In the genomic region with DNA sequence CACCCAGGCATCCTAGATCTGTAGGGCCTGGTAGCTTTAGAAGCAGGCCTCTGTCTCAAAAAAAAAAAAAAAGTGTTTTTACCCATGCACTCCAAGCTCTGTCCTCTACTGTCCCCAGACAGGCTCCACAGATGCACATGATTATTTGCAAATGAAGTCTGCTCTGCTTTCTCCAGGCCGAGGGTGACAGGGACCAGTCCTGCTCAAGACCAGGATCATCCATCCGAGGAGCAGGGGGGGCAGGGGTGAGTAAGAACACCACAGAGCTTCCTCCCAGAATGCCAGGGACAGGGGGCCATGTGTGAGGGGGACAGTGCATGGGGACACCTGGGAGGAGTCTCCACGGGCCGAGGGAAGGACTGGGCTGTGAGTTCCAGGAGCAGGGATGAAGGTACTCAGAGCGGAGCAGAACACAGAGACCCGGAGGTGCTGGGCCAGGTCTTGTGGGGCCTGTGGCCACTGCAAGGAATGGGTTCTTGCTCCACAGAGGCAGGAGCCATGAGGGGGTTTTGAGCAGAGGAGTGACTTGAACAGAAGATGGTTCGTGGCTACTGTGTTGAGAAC, we compare ENCODE assay signal across 2 cellular contexts.
TF ChIP-seq lines count a peak whose summit lies in the region.

No MANE protein-coding gene starts in this region.

TF ChIP-seq in SK-N-SH, 30 proteins besides CTCF, POLR2A, EP300 and RAD21 (continued from another document):
- TF ChIP-seq, protein P1, sequence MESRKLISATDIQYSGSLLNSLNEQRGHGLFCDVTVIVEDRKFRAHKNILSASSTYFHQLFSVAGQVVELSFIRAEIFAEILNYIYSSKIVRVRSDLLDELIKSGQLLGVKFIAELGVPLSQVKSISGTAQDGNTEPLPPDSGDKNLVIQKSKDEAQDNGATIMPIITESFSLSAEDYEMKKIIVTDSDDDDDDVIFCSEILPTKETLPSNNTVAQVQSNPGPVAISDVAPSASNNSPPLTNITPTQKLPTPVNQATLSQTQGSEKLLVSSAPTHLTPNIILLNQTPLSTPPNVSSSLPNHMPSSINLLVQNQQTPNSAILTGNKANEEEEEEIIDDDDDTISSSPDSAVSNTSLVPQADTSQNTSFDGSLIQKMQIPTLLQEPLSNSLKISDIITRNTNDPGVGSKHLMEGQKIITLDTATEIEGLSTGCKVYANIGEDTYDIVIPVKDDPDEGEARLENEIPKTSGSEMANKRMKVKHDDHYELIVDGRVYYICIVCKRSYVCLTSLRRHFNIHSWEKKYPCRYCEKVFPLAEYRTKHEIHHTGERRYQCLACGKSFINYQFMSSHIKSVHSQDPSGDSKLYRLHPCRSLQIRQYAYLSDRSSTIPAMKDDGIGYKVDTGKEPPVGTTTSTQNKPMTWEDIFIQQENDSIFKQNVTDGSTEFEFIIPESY (IDR thresholded peaks at IDR 0.05; ENCODE audit: borderline replicate concordance, low read depth): no peak
- TF ChIP-seq FOXJ3 (CRISPR knock-in tag; IDR thresholded peaks at IDR 0.05) (no peak), POLR2AphosphoS5 (IDR thresholded peaks at IDR 0.05; ENCODE audit: low read depth, low read length) (no peak), CHD2 (IDR thresholded peaks at IDR 0.05; ENCODE audit: low read length, partially characterized antibody) (no peak), SIN3A (IDR thresholded peaks at IDR 0.05; ENCODE audit: borderline replicate concordance, low read depth, low read length) (no peak), YY1 (IDR thresholded peaks at IDR 0.05; ENCODE audit: low read depth) (no peak), TEAD4 (IDR thresholded peaks at IDR 0.05; ENCODE audit: borderline replicate concordance, insufficient read depth) (no peak), JUND (IDR thresholded peaks at IDR 0.05) (no peak)
- TF ChIP-seq, protein P2, sequence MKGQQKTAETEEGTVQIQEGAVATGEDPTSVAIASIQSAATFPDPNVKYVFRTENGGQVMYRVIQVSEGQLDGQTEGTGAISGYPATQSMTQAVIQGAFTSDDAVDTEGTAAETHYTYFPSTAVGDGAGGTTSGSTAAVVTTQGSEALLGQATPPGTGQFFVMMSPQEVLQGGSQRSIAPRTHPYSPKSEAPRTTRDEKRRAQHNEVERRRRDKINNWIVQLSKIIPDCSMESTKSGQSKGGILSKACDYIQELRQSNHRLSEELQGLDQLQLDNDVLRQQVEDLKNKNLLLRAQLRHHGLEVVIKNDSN (IDR thresholded peaks at IDR 0.05; ENCODE audit: borderline replicate concordance, low read depth): no peak
- TF ChIP-seq, protein P3, sequence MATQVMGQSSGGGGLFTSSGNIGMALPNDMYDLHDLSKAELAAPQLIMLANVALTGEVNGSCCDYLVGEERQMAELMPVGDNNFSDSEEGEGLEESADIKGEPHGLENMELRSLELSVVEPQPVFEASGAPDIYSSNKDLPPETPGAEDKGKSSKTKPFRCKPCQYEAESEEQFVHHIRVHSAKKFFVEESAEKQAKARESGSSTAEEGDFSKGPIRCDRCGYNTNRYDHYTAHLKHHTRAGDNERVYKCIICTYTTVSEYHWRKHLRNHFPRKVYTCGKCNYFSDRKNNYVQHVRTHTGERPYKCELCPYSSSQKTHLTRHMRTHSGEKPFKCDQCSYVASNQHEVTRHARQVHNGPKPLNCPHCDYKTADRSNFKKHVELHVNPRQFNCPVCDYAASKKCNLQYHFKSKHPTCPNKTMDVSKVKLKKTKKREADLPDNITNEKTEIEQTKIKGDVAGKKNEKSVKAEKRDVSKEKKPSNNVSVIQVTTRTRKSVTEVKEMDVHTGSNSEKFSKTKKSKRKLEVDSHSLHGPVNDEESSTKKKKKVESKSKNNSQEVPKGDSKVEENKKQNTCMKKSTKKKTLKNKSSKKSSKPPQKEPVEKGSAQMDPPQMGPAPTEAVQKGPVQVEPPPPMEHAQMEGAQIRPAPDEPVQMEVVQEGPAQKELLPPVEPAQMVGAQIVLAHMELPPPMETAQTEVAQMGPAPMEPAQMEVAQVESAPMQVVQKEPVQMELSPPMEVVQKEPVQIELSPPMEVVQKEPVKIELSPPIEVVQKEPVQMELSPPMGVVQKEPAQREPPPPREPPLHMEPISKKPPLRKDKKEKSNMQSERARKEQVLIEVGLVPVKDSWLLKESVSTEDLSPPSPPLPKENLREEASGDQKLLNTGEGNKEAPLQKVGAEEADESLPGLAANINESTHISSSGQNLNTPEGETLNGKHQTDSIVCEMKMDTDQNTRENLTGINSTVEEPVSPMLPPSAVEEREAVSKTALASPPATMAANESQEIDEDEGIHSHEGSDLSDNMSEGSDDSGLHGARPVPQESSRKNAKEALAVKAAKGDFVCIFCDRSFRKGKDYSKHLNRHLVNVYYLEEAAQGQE (IDR thresholded peaks at IDR 0.05; ENCODE audit: low read depth, low read length): no peak
- TF ChIP-seq, protein P4, sequence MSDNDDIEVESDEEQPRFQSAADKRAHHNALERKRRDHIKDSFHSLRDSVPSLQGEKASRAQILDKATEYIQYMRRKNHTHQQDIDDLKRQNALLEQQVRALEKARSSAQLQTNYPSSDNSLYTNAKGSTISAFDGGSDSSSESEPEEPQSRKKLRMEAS (IDR thresholded peaks at IDR 0.05; ENCODE audit: low read depth): no peak

TF ChIP-seq in SK-N-SH treated with all-trans-retinoic acid at 6 μM for 48 hours, 23 proteins besides CTCF, POLR2A, EP300 and RAD21 (continued from another document):
- TF ChIP-seq, protein P5, sequence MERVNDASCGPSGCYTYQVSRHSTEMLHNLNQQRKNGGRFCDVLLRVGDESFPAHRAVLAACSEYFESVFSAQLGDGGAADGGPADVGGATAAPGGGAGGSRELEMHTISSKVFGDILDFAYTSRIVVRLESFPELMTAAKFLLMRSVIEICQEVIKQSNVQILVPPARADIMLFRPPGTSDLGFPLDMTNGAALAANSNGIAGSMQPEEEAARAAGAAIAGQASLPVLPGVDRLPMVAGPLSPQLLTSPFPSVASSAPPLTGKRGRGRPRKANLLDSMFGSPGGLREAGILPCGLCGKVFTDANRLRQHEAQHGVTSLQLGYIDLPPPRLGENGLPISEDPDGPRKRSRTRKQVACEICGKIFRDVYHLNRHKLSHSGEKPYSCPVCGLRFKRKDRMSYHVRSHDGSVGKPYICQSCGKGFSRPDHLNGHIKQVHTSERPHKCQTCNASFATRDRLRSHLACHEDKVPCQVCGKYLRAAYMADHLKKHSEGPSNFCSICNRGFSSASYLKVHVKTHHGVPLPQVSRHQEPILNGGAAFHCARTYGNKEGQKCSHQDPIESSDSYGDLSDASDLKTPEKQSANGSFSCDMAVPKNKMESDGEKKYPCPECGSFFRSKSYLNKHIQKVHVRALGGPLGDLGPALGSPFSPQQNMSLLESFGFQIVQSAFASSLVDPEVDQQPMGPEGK (CRISPR knock-in tag; IDR thresholded peaks at IDR 0.05; ENCODE audit: borderline replicate concordance): no peak
- TF ChIP-seq TOX (CRISPR knock-in tag; IDR thresholded peaks at IDR 0.05; ENCODE audit: borderline replicate concordance) (no peak), ESRRG (CRISPR knock-in tag; IDR thresholded peaks at IDR 0.05) (no peak), ZC3H10 (CRISPR knock-in tag; IDR thresholded peaks at IDR 0.05) (no peak), OSR1 (CRISPR knock-in tag; IDR thresholded peaks at IDR 0.05) (no peak), CSDC2 (CRISPR knock-in tag; IDR thresholded peaks at IDR 0.05) (no peak), ZFP3 (CRISPR knock-in tag; IDR thresholded peaks at IDR 0.05) (no peak), ISL1 (CRISPR knock-in tag; IDR thresholded peaks at IDR 0.05) (no peak), RARB (CRISPR knock-in tag; IDR thresholded peaks at IDR 0.05) (no peak), SNAI2 (CRISPR knock-in tag; IDR thresholded peaks at IDR 0.05) (no peak), BACH2 (CRISPR knock-in tag; IDR thresholded peaks at IDR 0.05; ENCODE audit: borderline replicate concordance) (no peak)
- TF ChIP-seq, protein P6, sequence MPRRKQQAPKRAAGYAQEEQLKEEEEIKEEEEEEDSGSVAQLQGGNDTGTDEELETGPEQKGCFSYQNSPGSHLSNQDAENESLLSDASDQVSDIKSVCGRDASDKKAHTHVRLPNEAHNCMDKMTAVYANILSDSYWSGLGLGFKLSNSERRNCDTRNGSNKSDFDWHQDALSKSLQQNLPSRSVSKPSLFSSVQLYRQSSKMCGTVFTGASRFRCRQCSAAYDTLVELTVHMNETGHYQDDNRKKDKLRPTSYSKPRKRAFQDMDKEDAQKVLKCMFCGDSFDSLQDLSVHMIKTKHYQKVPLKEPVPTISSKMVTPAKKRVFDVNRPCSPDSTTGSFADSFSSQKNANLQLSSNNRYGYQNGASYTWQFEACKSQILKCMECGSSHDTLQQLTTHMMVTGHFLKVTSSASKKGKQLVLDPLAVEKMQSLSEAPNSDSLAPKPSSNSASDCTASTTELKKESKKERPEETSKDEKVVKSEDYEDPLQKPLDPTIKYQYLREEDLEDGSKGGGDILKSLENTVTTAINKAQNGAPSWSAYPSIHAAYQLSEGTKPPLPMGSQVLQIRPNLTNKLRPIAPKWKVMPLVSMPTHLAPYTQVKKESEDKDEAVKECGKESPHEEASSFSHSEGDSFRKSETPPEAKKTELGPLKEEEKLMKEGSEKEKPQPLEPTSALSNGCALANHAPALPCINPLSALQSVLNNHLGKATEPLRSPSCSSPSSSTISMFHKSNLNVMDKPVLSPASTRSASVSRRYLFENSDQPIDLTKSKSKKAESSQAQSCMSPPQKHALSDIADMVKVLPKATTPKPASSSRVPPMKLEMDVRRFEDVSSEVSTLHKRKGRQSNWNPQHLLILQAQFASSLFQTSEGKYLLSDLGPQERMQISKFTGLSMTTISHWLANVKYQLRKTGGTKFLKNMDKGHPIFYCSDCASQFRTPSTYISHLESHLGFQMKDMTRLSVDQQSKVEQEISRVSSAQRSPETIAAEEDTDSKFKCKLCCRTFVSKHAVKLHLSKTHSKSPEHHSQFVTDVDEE (CRISPR knock-in tag; IDR thresholded peaks at IDR 0.05): no peak
- TF ChIP-seq, protein P7, sequence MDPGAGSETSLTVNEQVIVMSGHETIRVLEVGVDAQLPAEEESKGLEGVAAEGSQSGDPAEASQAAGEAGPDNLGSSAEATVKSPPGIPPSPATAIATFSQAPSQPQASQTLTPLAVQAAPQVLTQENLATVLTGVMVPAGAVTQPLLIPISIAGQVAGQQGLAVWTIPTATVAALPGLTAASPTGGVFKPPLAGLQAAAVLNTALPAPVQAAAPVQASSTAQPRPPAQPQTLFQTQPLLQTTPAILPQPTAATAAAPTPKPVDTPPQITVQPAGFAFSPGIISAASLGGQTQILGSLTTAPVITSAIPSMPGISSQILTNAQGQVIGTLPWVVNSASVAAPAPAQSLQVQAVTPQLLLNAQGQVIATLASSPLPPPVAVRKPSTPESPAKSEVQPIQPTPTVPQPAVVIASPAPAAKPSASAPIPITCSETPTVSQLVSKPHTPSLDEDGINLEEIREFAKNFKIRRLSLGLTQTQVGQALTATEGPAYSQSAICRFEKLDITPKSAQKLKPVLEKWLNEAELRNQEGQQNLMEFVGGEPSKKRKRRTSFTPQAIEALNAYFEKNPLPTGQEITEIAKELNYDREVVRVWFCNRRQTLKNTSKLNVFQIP (CRISPR knock-in tag; IDR thresholded peaks at IDR 0.05; ENCODE audit: borderline replicate concordance, low read depth): no peak
- TF ChIP-seq, protein P8, sequence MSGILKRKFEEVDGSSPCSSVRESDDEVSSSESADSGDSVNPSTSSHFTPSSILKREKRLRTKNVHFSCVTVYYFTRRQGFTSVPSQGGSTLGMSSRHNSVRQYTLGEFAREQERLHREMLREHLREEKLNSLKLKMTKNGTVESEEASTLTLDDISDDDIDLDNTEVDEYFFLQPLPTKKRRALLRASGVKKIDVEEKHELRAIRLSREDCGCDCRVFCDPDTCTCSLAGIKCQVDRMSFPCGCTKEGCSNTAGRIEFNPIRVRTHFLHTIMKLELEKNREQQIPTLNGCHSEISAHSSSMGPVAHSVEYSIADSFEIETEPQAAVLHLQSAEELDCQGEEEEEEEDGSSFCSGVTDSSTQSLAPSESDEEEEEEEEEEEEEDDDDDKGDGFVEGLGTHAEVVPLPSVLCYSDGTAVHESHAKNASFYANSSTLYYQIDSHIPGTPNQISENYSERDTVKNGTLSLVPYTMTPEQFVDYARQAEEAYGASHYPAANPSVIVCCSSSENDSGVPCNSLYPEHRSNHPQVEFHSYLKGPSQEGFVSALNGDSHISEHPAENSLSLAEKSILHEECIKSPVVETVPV (CRISPR knock-in tag; IDR thresholded peaks at IDR 0.05): no peak
